In the genomic region with DNA sequence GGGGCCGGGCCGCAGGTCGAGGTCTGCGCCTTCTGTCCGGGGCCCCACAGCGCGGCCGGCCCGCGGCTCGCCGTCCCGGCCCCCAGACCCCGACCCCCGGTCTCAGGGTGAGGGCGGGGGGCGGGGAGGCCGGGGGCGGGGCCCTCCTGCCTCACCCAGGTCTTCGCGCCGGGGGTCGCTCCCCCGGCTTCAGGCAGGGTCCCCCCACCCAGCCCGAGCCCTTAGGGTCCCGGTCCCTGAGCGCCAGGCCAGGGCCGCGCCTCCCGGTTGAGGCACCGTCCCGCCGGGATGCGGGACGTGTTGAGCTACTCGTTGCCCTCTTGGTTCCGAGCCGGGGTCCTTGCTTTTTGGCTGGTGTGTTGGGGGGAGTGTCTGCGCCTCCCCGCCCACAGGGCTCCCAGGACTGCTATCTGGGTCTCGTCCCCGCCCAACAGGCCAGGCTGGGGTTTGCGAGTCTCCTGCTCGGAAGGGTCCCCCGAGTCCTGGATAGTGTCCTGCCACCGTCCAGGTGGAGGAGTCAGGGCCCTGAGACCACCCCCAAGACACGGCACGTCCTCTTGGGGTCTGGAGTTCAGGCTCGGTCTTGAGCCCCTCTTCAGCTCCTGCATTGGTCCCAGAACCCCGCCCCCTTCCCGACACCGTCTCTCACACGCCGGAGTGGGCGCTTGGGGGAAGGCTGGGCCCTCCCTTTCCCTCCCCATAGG, we compare ENCODE assay signal across 8 cellular contexts.
DNase-seq lines count a peak whose midpoint lies in the region; ATAC-seq and TF ChIP-seq lines count a peak whose summit lies in the region.

No MANE protein-coding gene starts in this region.

- TF ChIP-seq CTCF in C4-2B (conservative IDR thresholded peaks at IDR 0.05), result no peak
- TF ChIP-seq CTCF in NB4 (IDR thresholded peaks at IDR 0.05; ENCODE audit: low read depth, low read length), result no peak

- peak overlapping the region; percentile 98 for H3K27ac ChIP-seq in C4-2B

- DNase-seq in NB4 (ENCODE audit: low read depth), result no peak
- DNase-seq in astrocyte of the hippocampus (ENCODE audit: low read depth, low spot score), result peak; percentile 52
- peak; percentile 69 for DNase-seq in islet precursor cell
- peak; percentile 17 to 22 for DNase-seq in stimulated activated CD4-positive, alpha-beta T cell treated with anti-CD3 and anti-CD28 coated beads, Interleukin-4, amount 100 ng/mL, for 4 hours
- DNase-seq in T-helper 9 cell, result no peak

- peak; percentile 7 for ATAC-seq in GM19463 (IDR thresholded peaks at IDR 0.05; ENCODE audit: unreplicated experiment)
- no peak for ATAC-seq in HG03457 (IDR thresholded peaks at IDR 0.05; ENCODE audit: unreplicated experiment)

- no peak for TF ChIP-seq POLR2A in NB4 (IDR thresholded peaks at IDR 0.05; ENCODE audit: extremely low read depth, insufficient read length)

- H3K4me3 ChIP-seq in NB4 (ENCODE audit: low read depth, low read length), result peak overlapping the region; percentile 72

Comparison
In these comparisons a context has a peak if more than half of its experiments do, and no peak if none do; other contexts are left out.
1. DNase-seq: peak in astrocyte of the hippocampus (single experiment), islet precursor cell (single experiment) and stimulated activated CD4-positive, alpha-beta T cell treated with anti-CD3 and anti-CD28 coated beads, Interleukin-4, amount 100 ng/mL, for 4 hours (2 of 2); none in NB4 (single experiment) and T-helper 9 cell (single experiment).